Comparison of ENCODE assay signal across 27 cellular contexts in the genomic region with DNA sequence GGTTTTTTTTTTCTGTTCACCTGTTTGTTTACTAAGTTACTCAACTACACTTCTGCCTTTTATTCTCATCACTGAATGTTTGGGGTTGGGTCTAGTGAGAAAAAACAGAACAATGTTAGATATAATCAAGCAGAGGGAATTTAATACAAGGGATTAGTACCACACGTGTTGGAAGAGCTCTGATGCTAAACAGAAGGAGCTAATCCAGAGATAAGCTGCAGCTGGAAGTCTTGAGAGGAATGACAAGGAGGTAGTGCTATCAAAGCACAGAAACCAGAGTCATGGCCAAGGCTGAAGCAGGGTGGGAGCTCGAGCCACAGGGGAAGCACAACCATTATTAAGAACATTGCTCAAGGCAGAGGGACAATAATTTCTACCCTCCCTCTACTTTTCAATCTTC.
"Had no signal": no experiment of that assay in that cellular context is flagged by ENCODE, and none has a peak within 500 bp of the region (broad histone marks: within the 10 kb centered on the region; RNA-seq: fewer than 3 reads in every experiment).

No MANE protein-coding gene starts in this region.

- H3K4me1 ChIP-seq: esophagus muscularis mucosa, heart right ventricle, left lung, neural progenitor cell, prostate gland, right atrium auricular region, suprapubic skin had no signal

- H3K9me3 ChIP-seq: esophagus muscularis mucosa, heart right ventricle, left lung, prostate gland, right atrium auricular region, suprapubic skin had no signal

- FAIRE-seq: colon, endothelial cell of umbilical vein, islet of Langerhans had no signal

- ATAC-seq: heart right ventricle; left cardiac atrium; left lung; naive thymus-derived CD4-positive, alpha-beta T cell; sciatic nerve; stimulated activated naive CD8-positive, alpha-beta T cell treated with anti-CD3 and anti-CD28 coated beads, Interleukin-15, amount 100 ng/mL, for 72 hours had no signal

- H3K27ac ChIP-seq: esophagus muscularis mucosa, heart right ventricle, left lung, neural progenitor cell, prostate gland, right atrium auricular region, suprapubic skin had no signal

- H3K36me3 ChIP-seq: esophagus muscularis mucosa, heart right ventricle, left lung, neural progenitor cell, prostate gland, right atrium auricular region, suprapubic skin had no signal

- H3K27me3 ChIP-seq: esophagus muscularis mucosa, heart right ventricle, left lung, neural progenitor cell, right atrium auricular region, suprapubic skin had no signal

- DNase-seq: effector memory CD4-positive, alpha-beta T cell; foreskin melanocyte; glutamatergic neuron; heart right ventricle; hippocampal formation; left cardiac atrium; left lung; mesenchymal stem cell; midbrain; naive thymus-derived CD4-positive, alpha-beta T cell; stimulated activated CD4-positive, alpha-beta T cell treated with anti-CD3 and anti-CD28 coated beads, Interleukin-12 subunit alpha, Interleukin-12 subunit beta, amount 100 ng/mL, for 4 hours; stimulated activated CD4-positive, alpha-beta T cell treated with anti-CD3 and anti-CD28 coated beads, Interleukin-1b, Interleukin-23, amount 100 ng/mL, for 48 hours; stimulated activated CD4-positive, alpha-beta T cell treated with anti-CD3 and anti-CD28 coated beads, Interleukin-4, amount 100 ng/mL, for 1 hour; stimulated activated CD8-positive, alpha-beta memory T cell treated with anti-CD3 and anti-CD28 coated beads, Interleukin-4, amount 100 ng/mL, for 48 hours; stimulated activated naive CD4-positive, alpha-beta T cell; stimulated activated naive CD8-positive, alpha-beta T cell treated with anti-CD3 and anti-CD28 coated beads, Interleukin-15, amount 100 ng/mL, for 72 hours; trophoblast cell had no signal

- H3K4me3 ChIP-seq: esophagus muscularis mucosa, heart right ventricle, left lung, neural progenitor cell, prostate gland, right atrium auricular region, smooth muscle cell, suprapubic skin had no signal
